In the genomic region with DNA sequence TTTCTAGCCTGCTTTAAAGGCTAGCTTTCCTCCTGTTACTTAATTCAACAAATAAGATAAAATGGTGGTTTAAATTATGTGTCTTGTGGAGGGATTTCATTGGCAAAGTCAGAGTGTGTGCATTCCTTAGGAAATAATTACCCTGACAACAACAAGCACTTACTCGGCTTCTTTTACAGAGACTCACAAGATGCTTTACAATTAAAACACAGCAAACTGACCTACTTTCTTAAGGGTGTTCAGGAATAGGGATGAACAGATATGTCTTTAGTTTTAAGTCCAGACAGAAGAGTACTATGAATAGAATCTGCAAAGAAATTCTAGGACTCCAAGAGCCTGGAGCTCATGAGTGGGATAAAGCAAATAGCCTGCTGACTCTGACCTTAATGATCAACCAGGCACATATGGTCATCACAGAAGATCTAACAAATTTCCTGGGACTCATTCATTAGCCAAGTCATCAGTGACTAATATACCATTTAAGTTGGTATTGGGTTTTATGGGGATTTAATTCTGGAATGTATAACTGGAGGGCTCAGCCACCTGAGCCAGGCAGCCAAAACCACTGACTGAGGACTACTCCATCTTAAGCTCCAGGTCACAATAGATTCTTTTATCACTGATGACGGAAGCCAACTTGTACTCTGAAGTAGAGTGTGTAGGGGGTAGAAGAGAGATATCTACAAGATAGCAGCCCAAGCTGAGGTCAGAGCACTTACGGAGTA, we compare ENCODE assay signal across 22 cellular contexts.
A peak's percentile ranks its signal among the peaks of the same experiment; 100 is the strongest.
DNase-seq lines count a peak whose midpoint lies in the region; ATAC-seq and TF ChIP-seq lines count a peak whose summit lies in the region.
"Had no signal": no experiment of that assay in that cellular context is flagged by ENCODE, and none has a peak within 500 bp of the region (broad histone marks: within the 10 kb centered on the region; RNA-seq: fewer than 3 reads in every experiment).

No MANE protein-coding gene starts in this region.

- H3K27ac Mint-ChIP-seq in GM23338: no peak overlapping the region
- H3K27ac Mint-ChIP-seq: CD4-positive, alpha-beta T cell had no signal

- H3K27ac ChIP-seq in SJCRH30 (no peak overlapping the region), GM23338 (ENCODE audit: low read depth) (no peak overlapping the region)

- H3F3A ChIP-seq in GM23338 (replicated peaks; ENCODE audit: low read depth): no peaks in the 10 kb centered on the region

- DNase-seq in EL: peak; percentile 4
- peak; percentile 40 to 68 for DNase-seq in SJCRH30
- DNase-seq in glomerular visceral epithelial cell (ENCODE audit: extremely low spot score): peak; percentile 66
- peak; percentile 8 for DNase-seq in retina
- no peak for DNase-seq in GM23338 (ENCODE audit: low spot score)
- DNase-seq in cortex of kidney (lab: John Stamatoyannopoulos, UW): no peak
- DNase-seq: 8988T; BE2C; Caco-2; CD4-positive, alpha-beta T cell; DMS153; NCI-H1105; NCI-H1694; NCI-H2081 treated with DMSO at 0.1 percent for 48 hours; NCI-H510A treated with DMSO at 0.1 percent for 48 hours; NCI-H774; OCI-M1; RPMI8226; SIG-M5 had no signal

- no peak overlapping the region for H3K4me2 ChIP-seq in GM23338

- H3K9me3 Mint-ChIP-seq in GM23338: no peaks in the 10 kb centered on the region

- H3K27me3 ChIP-seq in SJCRH30 (no peaks in the 10 kb centered on the region), GM23338 (ENCODE audit: insufficient read depth) (no peaks in the 10 kb centered on the region)
- H3K27me3 ChIP-seq: BE2C had no signal

- ATAC-seq in GM19452 (IDR thresholded peaks at IDR 0.05; ENCODE audit: unreplicated experiment) (no peak), esophagus mucosa (no peak), GM23338 (no peak)
- ATAC-seq: K562 had no signal

- H3K4me3 ChIP-seq in SJCRH30 (no peak overlapping the region), GM23338 (no peak overlapping the region)
- H3K4me3 ChIP-seq: K562 had no signal

- H3K9me3 ChIP-seq in SJCRH30 (replicated peaks): no peaks in the 10 kb centered on the region; the same call in 1 of the 2 replicates
- H3K9me3 ChIP-seq: BE2C, Caco-2 had no signal

- no peaks in the 10 kb centered on the region for H3K36me3 ChIP-seq in SJCRH30
- no peaks in the 10 kb centered on the region for H3K36me3 ChIP-seq in GM23338 (ENCODE audit: insufficient read depth)
- H3K36me3 ChIP-seq: BE2C had no signal

- no peaks in the 10 kb centered on the region for H3K79me2 ChIP-seq in GM23338 (replicated peaks; ENCODE audit: insufficient read depth)

- no peak for TF ChIP-seq CTCF in GM23338 (conservative IDR thresholded peaks at IDR 0.05; ENCODE audit: low read depth in 2 of 2)

- peaks cover 2% of the 10 kb centered on the region; the same call in 1 of the 3 replicates for H3K4me1 Mint-ChIP-seq in GM23338

- no peaks in the 10 kb centered on the region for H3K9me2 ChIP-seq in GM23338 (ENCODE audit: insufficient read depth)

- H3K4me1 ChIP-seq in SJCRH30 (peaks cover 17% of the 10 kb centered on the region), GM23338 (ENCODE audit: insufficient read depth) (peaks cover 3% of the 10 kb centered on the region; the same call in 1 of the 2 replicates)
- H3K4me1 ChIP-seq: BE2C had no signal

- no peak overlapping the region for H3K4me3 Mint-ChIP-seq in GM23338
- H3K4me3 Mint-ChIP-seq: CD4-positive, alpha-beta T cell had no signal

- H3K27me3 Mint-ChIP-seq in GM23338 (ENCODE audit: insufficient read depth, low read depth, poor library complexity): peaks cover 2% of the 10 kb centered on the region
- H3K27me3 Mint-ChIP-seq: CD4-positive, alpha-beta T cell had no signal

- no peaks in the 10 kb centered on the region for H4K20me1 ChIP-seq in GM23338 (replicated peaks; ENCODE audit: insufficient read depth)

- H3K36me3 Mint-ChIP-seq in GM23338 (ENCODE audit: low read depth): no peaks in the 10 kb centered on the region

- H2AFZ ChIP-seq in GM23338: no peak overlapping the region

TF ChIP-seq in GM23338, 12 proteins besides CTCF, POLR2A, EP300 and RAD21:
- TF ChIP-seq EZH2phosphoT487 (IDR thresholded peaks at IDR 0.05; ENCODE audit: unreplicated experiment) (no peak), ZNF331 (CRISPR knock-in tag; IDR thresholded peaks at IDR 0.05; ENCODE audit: low read depth) (no peak), CREB1 (CRISPR knock-in tag; IDR thresholded peaks at IDR 0.05; ENCODE audit: low read depth) (no peak), JUNB (IDR thresholded peaks at IDR 0.05; ENCODE audit: unreplicated experiment) (no peak), NANOG (IDR thresholded peaks at IDR 0.05; ENCODE audit: borderline replicate concordance) (no peak), STAT1 (IDR thresholded peaks at IDR 0.05; ENCODE audit: unreplicated experiment) (no peak)
- TF ChIP-seq, protein P1, sequence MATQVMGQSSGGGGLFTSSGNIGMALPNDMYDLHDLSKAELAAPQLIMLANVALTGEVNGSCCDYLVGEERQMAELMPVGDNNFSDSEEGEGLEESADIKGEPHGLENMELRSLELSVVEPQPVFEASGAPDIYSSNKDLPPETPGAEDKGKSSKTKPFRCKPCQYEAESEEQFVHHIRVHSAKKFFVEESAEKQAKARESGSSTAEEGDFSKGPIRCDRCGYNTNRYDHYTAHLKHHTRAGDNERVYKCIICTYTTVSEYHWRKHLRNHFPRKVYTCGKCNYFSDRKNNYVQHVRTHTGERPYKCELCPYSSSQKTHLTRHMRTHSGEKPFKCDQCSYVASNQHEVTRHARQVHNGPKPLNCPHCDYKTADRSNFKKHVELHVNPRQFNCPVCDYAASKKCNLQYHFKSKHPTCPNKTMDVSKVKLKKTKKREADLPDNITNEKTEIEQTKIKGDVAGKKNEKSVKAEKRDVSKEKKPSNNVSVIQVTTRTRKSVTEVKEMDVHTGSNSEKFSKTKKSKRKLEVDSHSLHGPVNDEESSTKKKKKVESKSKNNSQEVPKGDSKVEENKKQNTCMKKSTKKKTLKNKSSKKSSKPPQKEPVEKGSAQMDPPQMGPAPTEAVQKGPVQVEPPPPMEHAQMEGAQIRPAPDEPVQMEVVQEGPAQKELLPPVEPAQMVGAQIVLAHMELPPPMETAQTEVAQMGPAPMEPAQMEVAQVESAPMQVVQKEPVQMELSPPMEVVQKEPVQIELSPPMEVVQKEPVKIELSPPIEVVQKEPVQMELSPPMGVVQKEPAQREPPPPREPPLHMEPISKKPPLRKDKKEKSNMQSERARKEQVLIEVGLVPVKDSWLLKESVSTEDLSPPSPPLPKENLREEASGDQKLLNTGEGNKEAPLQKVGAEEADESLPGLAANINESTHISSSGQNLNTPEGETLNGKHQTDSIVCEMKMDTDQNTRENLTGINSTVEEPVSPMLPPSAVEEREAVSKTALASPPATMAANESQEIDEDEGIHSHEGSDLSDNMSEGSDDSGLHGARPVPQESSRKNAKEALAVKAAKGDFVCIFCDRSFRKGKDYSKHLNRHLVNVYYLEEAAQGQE (IDR thresholded peaks at IDR 0.05; ENCODE audit: unreplicated experiment): no peak

Comparison
In these comparisons a context has a peak if more than half of its experiments do, and no peak if none do; other contexts are left out.
1. DNase-seq: peak in EL (single experiment), SJCRH30 (2 of 2), glomerular visceral epithelial cell (single experiment) and retina (single experiment); none in GM23338 (single experiment) and cortex of kidney (single experiment).